In genomic region chr17:64930374-64930773, GRCh38 we compare ENCODE assay signal across 6 cellular contexts. TPM values are rescaled to one million over a fixed set of nuclear protein-coding genes. Genes with fewer than 3 reads are reported as not detected.
DNase-seq lines count a peak whose midpoint lies in the region; ATAC-seq, FAIRE-seq and TF ChIP-seq lines count a peak whose summit lies in the region.
"Not testable (repeated sequence)": the region's sequence is repeated elsewhere in the genome, so short reads cannot be mapped to it uniquely, and the experiment has no call there.

No MANE protein-coding gene starts in this region.

- not testable (repeated sequence) for H3K23ac ChIP-seq in mesendoderm (ENCODE audit: low read length); trophoblast cell (ENCODE audit: low read length)

- TF ChIP-seq RAD21 in K562 (CRISPR knock-in tag; conservative IDR thresholded peaks at IDR 0.05 in 1 of 2, IDR thresholded peaks at IDR 0.05 in 1 of 2): not testable (repeated sequence)

- not testable (repeated sequence) for H3K9me2 ChIP-seq in PC-9 (ENCODE audit: insufficient read depth)

- H3K27me3 Mint-ChIP-seq in activated CD4-positive, alpha-beta T cell treated with anti-CD3 and anti-CD28 coated beads, Interleukin-2, amount 10 ng/mL, durations not matched to agents 24 days and 14 days: not testable (repeated sequence)

- H3K4me1 Mint-ChIP-seq in activated CD4-positive, alpha-beta T cell treated with anti-CD3 and anti-CD28 coated beads, Interleukin-2, amount 10 ng/mL, durations not matched to agents 24 days and 14 days: peaks cover 23% of the 10 kb centered on the region

- not testable (repeated sequence) for TF ChIP-seq EP300 in K562 (IDR thresholded peaks at IDR 0.05; ENCODE audit: low read length)

- H3K9me3 Mint-ChIP-seq in activated CD4-positive, alpha-beta T cell treated with anti-CD3 and anti-CD28 coated beads, Interleukin-2, amount 10 ng/mL, durations not matched to agents 24 days and 14 days: not testable (repeated sequence)

- H3K9ac ChIP-seq in K562 (ENCODE audit: insufficient read depth in 1 of 2, low read depth in 2 of 2, low read length in 2 of 2); mesendoderm (ENCODE audit: low read length); trophoblast cell (ENCODE audit: low read length): not testable (repeated sequence)

- H4K91ac ChIP-seq in trophoblast cell (ENCODE audit: low read depth, low read length): not testable (repeated sequence)

- H3F3A ChIP-seq in PC-9 (ENCODE audit: insufficient read depth, low read depth): peaks cover 39% of the 10 kb centered on the region

- TF ChIP-seq POLR2A in K562 (conservative IDR thresholded peaks at IDR 0.05): not testable (repeated sequence)

- H3K79me1 ChIP-seq in mesendoderm (ENCODE audit: low read length); trophoblast cell (ENCODE audit: low read length): not testable (repeated sequence)

- H3K4me3 Mint-ChIP-seq in activated CD4-positive, alpha-beta T cell treated with anti-CD3 and anti-CD28 coated beads, Interleukin-2, amount 10 ng/mL, durations not matched to agents 24 days and 14 days: not testable (repeated sequence)

- H3K27ac Mint-ChIP-seq in activated CD4-positive, alpha-beta T cell treated with anti-CD3 and anti-CD28 coated beads, Interleukin-2, amount 10 ng/mL, durations not matched to agents 24 days and 14 days: not testable (repeated sequence)

- not testable (repeated sequence) for H2AK5ac ChIP-seq in mesendoderm (ENCODE audit: low read length); trophoblast cell (ENCODE audit: low read length)

- WGBS in K562 (ENCODE audit: insufficient coverage, low coverage, missing lambda C conversion rate): 50% methylated on average over 7 of the region's 7 CpGs
- WGBS in mesendoderm (ENCODE audit: extremely low coverage, insufficient coverage, low lambda C conversion rate): no CpG with 5 or more reads among the region's 7 CpGs
- no CpG with 5 or more reads among the region's 7 CpGs for WGBS in trophoblast cell (ENCODE audit: extremely low coverage, insufficient coverage, insufficient read length)

- H2BK5ac ChIP-seq in mesendoderm (ENCODE audit: low read length); trophoblast cell (ENCODE audit: low read depth, low read length, poor library complexity): not testable (repeated sequence)

- H3K4me2 ChIP-seq in PC-9: peak overlapping the region; percentile 44
- not testable (repeated sequence) for H3K4me2 ChIP-seq in K562 (ENCODE audit: insufficient read depth, low read length); mesendoderm (ENCODE audit: low read length); trophoblast cell (ENCODE audit: low read length)

- H4K5ac ChIP-seq in mesendoderm (ENCODE audit: low read length): not testable (repeated sequence)

- peak; percentile 62 for DNase-seq in ELF-1 (ENCODE audit: low read depth, low spot score)
- not testable (repeated sequence) for DNase-seq in PC-9; K562 (ENCODE audit: extremely low read depth in 1 of 4, low spot score in 3 of 4)
- peak; percentile 44 for DNase-seq in activated CD4-positive, alpha-beta T cell treated with anti-CD3 and anti-CD28 coated beads, Interleukin-2, amount 10 ng/mL, durations not matched to agents 24 days and 14 days
- DNase-seq in mesendoderm: peak; percentile 59
- peak; percentile 71 to 78 for DNase-seq in trophoblast cell

- H2BK12ac ChIP-seq in trophoblast cell (ENCODE audit: low read length): not testable (repeated sequence)

- H3K36me3 ChIP-seq in PC-9 (ENCODE audit: low read depth); K562 (ENCODE audit: control insufficient read depth, insufficient read depth, low read length); mesendoderm (ENCODE audit: control insufficient read depth, insufficient read depth, low read length); trophoblast cell (ENCODE audit: control insufficient read depth in 1 of 2, insufficient read depth in 2 of 2, low read length in 2 of 2): not testable (repeated sequence)

- not testable (repeated sequence) for H2AFZ ChIP-seq in PC-9; K562 (ENCODE audit: low read depth, low read length); trophoblast cell (ENCODE audit: insufficient read depth, low read length, poor library complexity)

- not testable (repeated sequence) for H3K18ac ChIP-seq in mesendoderm (ENCODE audit: low read length); trophoblast cell (ENCODE audit: low read length)

- peaks cover 44% of the 10 kb centered on the region for H3K4me1 ChIP-seq in PC-9 (replicated peaks; ENCODE audit: insufficient read depth)
- not testable (repeated sequence) for H3K4me1 ChIP-seq in K562 (replicated peaks in 1 of 2; ENCODE audit: control insufficient read depth in 2 of 2, insufficient read depth in 2 of 2, low read length in 2 of 2); mesendoderm (ENCODE audit: control insufficient read depth, low read depth, low read length); trophoblast cell (ENCODE audit: control insufficient read depth in 1 of 2, insufficient read depth in 2 of 2, low read length in 2 of 2)

- in situ Hi-C loops in K562 (cut with MboI): not testable (repeated sequence)

- not testable (repeated sequence) for H3K9me3 ChIP-seq in PC-9 (ENCODE audit: insufficient read depth, low read depth); K562 (replicated peaks; ENCODE audit: control insufficient read depth, insufficient read depth, low read depth, low read length); trophoblast cell (ENCODE audit: insufficient read depth, low read depth, low read length)

- H3K4ac ChIP-seq in mesendoderm (ENCODE audit: low read depth, low read length); trophoblast cell (ENCODE audit: low read depth, low read length): not testable (repeated sequence)

- H3K27ac ChIP-seq in PC-9 (peak overlapping the region; percentile 77), trophoblast cell (ENCODE audit: low read depth, low read length) (peak overlapping the region; percentile 47)
- not testable (repeated sequence) for H3K27ac ChIP-seq in K562 (ENCODE audit: extremely low read depth, low read depth, low read length); mesendoderm (ENCODE audit: low read depth, low read length)

- H4K20me1 ChIP-seq in PC-9 (ENCODE audit: insufficient read depth); K562 (replicated peaks; ENCODE audit: control insufficient read depth, insufficient read depth, low read length): not testable (repeated sequence)

- not testable (repeated sequence) for H3K14ac ChIP-seq in trophoblast cell (ENCODE audit: low read length)

- POLR2A ChIA-PET in PC-9 (lab: Charles Lee; ENCODE audit: unreplicated experiment); K562 (lab: Yijun Ruan, JAX): not testable (repeated sequence)

- TF ChIP-seq CTCF in PC-9 (conservative IDR thresholded peaks at IDR 0.05); K562 (IDR thresholded peaks at IDR 0.05 in 2 of 3, conservative IDR thresholded peaks at IDR 0.05 in 1 of 3; ENCODE audit: insufficient read depth in 2 of 3, low read depth in 1 of 3, low read length in 3 of 3): not testable (repeated sequence)

- not testable (repeated sequence) for H4K12ac ChIP-seq in trophoblast cell (ENCODE audit: low read depth, low read length)

- H3K27me3 ChIP-seq in PC-9 (ENCODE audit: insufficient read depth, low read depth); K562 (ENCODE audit: control insufficient read depth in 2 of 2, insufficient read depth in 2 of 2, low read length in 2 of 2); mesendoderm (ENCODE audit: insufficient read depth, low read length, poor library complexity); trophoblast cell (ENCODE audit: insufficient read depth, low read length): not testable (repeated sequence)

- not testable (repeated sequence) for H3K79me2 ChIP-seq in PC-9 (ENCODE audit: low read depth); K562 (ENCODE audit: control insufficient read depth, insufficient read depth, low read length); mesendoderm (ENCODE audit: control insufficient read depth, insufficient read depth, low read length); trophoblast cell (ENCODE audit: control insufficient read depth, insufficient read depth, low read length, poor library complexity)

- not testable (repeated sequence) for H3K4me3 ChIP-seq in PC-9; K562; mesendoderm (ENCODE audit: low read length); trophoblast cell (ENCODE audit: low read depth, low read length)

- CTCF ChIA-PET in PC-9 (lab: Charles Lee); K562 (lab: Yijun Ruan, JAX; ENCODE audit: low intra/inter-chr PET ratio): not testable (repeated sequence)

- not testable (repeated sequence) for H2BK15ac ChIP-seq in mesendoderm (replicated peaks; ENCODE audit: low read depth)

- not testable (repeated sequence) for FAIRE-seq in K562 (lab: Jason Lieb, UNC)

- H3K56ac ChIP-seq in mesendoderm (ENCODE audit: low read length): not testable (repeated sequence)

- not testable (repeated sequence) for H3K9me1 ChIP-seq in K562 (ENCODE audit: control insufficient read depth, insufficient read depth, low read length)

- not testable (repeated sequence) for H2BK120ac ChIP-seq in mesendoderm (ENCODE audit: low read depth, low read length); trophoblast cell (ENCODE audit: insufficient read depth, low read length, poor library complexity)

- BruUV-seq in PC-9 (replicated peaks; lab: Mats Ljungman, UMichigan); K562 (replicated peaks; lab: Mats Ljungman, UMichigan): not testable (repeated sequence)

- intact Hi-C loops in PC-9 (cut with micrococcal nuclease; ENCODE audit: unreplicated experiment); activated CD4-positive, alpha-beta T cell treated with anti-CD3 and anti-CD28 coated beads, Interleukin-2, amount 10 ng/mL, durations not matched to agents 24 days and 14 days (cut with micrococcal nuclease); K562 (cut with micrococcal nuclease): not testable (repeated sequence)

- H4K8ac ChIP-seq in mesendoderm (ENCODE audit: low read depth, low read length); trophoblast cell (ENCODE audit: low read depth, low read length): not testable (repeated sequence)

- not testable (repeated sequence) for H3K36me3 Mint-ChIP-seq in activated CD4-positive, alpha-beta T cell treated with anti-CD3 and anti-CD28 coated beads, Interleukin-2, amount 10 ng/mL, durations not matched to agents 24 days and 14 days (ENCODE audit: low read depth)

- ATAC-seq in K562: not testable (repeated sequence)

RNA-seq across cellular contexts. Expression of gene LRRC37A3, which starts 11.1 kb away (rescaled TPM):
- total RNA-seq in PC-9 (2021): 9.8 and 13.7 TPM in 2 replicates
- 8.3 and 12.8 TPM in 2 replicates for total RNA-seq in activated CD4-positive, alpha-beta T cell treated with anti-CD3 and anti-CD28 coated beads, Interleukin-2, amount 10 ng/mL, durations not matched to agents 24 days and 14 days
- 41.7 and 83.3 TPM in 2 replicates for total RNA-seq in K562 (2011; cell fraction: chromatin; rRNA removed; ENCODE audit: low replicate concordance)
- total RNA-seq in K562 (2011; cell fraction: nucleolus; rRNA removed): 27.2 and 27.9 TPM in 2 replicates
- total RNA-seq in K562 (2011; cell fraction: nucleoplasm; rRNA removed): 50.4 and 79.2 TPM in 2 replicates
- total RNA-seq in K562 (2014; rRNA removed): 2.4 and 2.7 TPM in 2 replicates
- 3.7 and 4.3 TPM in 2 replicates for total RNA-seq in K562 (2014; rRNA removed; fragmentation: Illumina TruSeq; extraction: Trizol)
- total RNA-seq in K562 (2015; rRNA removed; fragmentation: Illumina TruSeq; extraction: Trizol): 4.6 and 5.4 TPM in 2 replicates
- total RNA-seq in K562 (2021): 3.6 and 5.9 TPM in 2 replicates
- polyA plus RNA-seq in K562 (2011; rRNA removed): 1.9 and 2.2 TPM in 2 replicates
- polyA plus RNA-seq in K562 (2011; cell fraction: cytosol; rRNA removed): 0.91 and 1.2 TPM in 2 replicates
- 3.4 and 4.8 TPM in 2 replicates for polyA plus RNA-seq in K562 (2011; cell fraction: nucleus; rRNA removed)
- 1.3 and 2.2 TPM in 2 replicates for polyA plus RNA-seq in K562 (2012)
- polyA plus RNA-seq in K562 (2014; fragmentation: Illumina TruSeq; extraction: Trizol): 1.1 and 1.5 TPM in 2 replicates
- polyA plus RNA-seq in K562 (2014; fragmentation: Nextera tagmentation; extraction: Ambion mirVana): under 1 TPM; 0.14 to 0.66 TPM
- polyA plus RNA-seq in K562 (2014; rRNA removed): 2.0 and 4.2 TPM in 2 replicates
- polyA minus RNA-seq in K562 (2011; rRNA and poly(A)+ RNA removed): 14.2 and 17.4 TPM in 2 replicates
- polyA minus RNA-seq in K562 (2011; cell fraction: cytosol; rRNA and poly(A)+ RNA removed): 1.7 and 4.7 TPM in 2 replicates
- 7.4 and 15.3 TPM in 2 replicates for polyA minus RNA-seq in K562 (2011; cell fraction: nucleus; rRNA and poly(A)+ RNA removed)
- 2.3 TPM for polyA plus RNA-seq in mesendoderm (2013, experiment 1 of 2)
- 2.5 TPM for polyA plus RNA-seq in mesendoderm (2013, experiment 2 of 2)
- 5.6 and 6.7 TPM in 2 replicates for polyA plus RNA-seq in trophoblast cell (2013)
